ENCODE assay signal across 6 cellular contexts in the genomic region with DNA sequence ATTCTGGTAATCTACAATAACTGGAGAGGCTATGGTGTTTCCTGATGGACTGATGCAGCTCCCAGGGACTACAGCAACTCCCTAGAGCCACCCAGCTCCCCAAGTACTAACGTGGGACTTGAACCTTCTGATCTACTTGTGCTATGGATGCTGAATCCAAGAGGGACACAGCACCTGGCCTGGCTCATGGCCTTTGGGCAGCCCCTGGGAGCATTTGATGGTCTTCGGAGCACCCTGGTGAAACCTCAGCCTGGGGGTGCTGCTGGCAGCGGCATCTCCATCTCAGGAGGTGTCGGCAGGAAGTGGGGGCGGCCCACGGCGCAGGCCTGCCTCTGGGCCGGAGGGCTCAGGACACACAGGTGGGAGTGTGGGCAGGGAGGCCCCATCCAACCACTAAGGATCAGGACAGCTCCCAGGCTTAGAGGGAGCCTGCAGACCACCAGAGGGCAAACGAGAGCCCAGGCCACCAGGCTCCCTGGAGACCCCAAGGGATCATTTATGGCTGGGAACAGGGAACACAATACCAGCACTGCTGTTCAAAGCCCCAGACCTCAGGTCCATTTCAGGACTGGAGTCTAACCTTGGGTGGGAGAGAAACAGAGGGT. TPM values are rescaled to one million over a fixed set of nuclear protein-coding genes. Genes with fewer than 3 reads are reported as not detected.
DNase-seq lines count a peak whose midpoint lies in the region; ATAC-seq and TF ChIP-seq lines count a peak whose summit lies in the region.

No MANE protein-coding gene starts in this region.

- peaks cover 57% of the 10 kb centered on the region for H3K4me1 Mint-ChIP-seq in activated T-helper 17 cell treated with anti-CD3 and anti-CD28 coated beads, Interleukin-2, amount 50 U/mL, for 72 hours

- no peak for ATAC-seq in activated T-helper 17 cell treated with anti-CD3 and anti-CD28 coated beads, Interleukin-2, amount 50 U/mL, for 72 hours (replicated peaks)
- no peak for ATAC-seq in GM19324 (IDR thresholded peaks at IDR 0.05; ENCODE audit: low FRiP score, unreplicated experiment)

- H3K9me3 Mint-ChIP-seq in activated T-helper 17 cell treated with anti-CD3 and anti-CD28 coated beads, Interleukin-2, amount 50 U/mL, for 72 hours: no peaks in the 10 kb centered on the region

- peak overlapping the region; percentile 88 for H3K4me3 Mint-ChIP-seq in activated T-helper 17 cell treated with anti-CD3 and anti-CD28 coated beads, Interleukin-2, amount 50 U/mL, for 72 hours

- H3K27me3 Mint-ChIP-seq in activated T-helper 17 cell treated with anti-CD3 and anti-CD28 coated beads, Interleukin-2, amount 50 U/mL, for 72 hours: no peaks in the 10 kb centered on the region

- H3K27me3 ChIP-seq in muscle layer of duodenum (ENCODE audit: low read depth, low read length): no peaks in the 10 kb centered on the region

- peak; percentile 49 for TF ChIP-seq CTCF in GM10266 (IDR thresholded peaks at IDR 0.05; ENCODE audit: control insufficient read depth, insufficient read depth, low read depth, missing control alignments)

- peaks cover 91% of the 10 kb centered on the region for H3K36me3 Mint-ChIP-seq in activated T-helper 17 cell treated with anti-CD3 and anti-CD28 coated beads, Interleukin-2, amount 50 U/mL, for 72 hours (ENCODE audit: low read depth)

- peak overlapping the region; percentile 83 for H3K27ac ChIP-seq in muscle layer of duodenum (ENCODE audit: low read length)

- H3K4me3 ChIP-seq in muscle layer of duodenum (ENCODE audit: low read depth in 1 of 2, low read length in 2 of 2): peak overlapping the region; percentile 9 to 30

- peaks cover 24 to 29% of the 10 kb centered on the region in 2 donors for H3K36me3 ChIP-seq in muscle layer of duodenum (ENCODE audit: control insufficient read depth in 1 of 2, insufficient read depth in 2 of 2, low read length in 2 of 2)

- no peak for DNase-seq in GM10266 (ENCODE audit: extremely low spot score)
- DNase-seq in DMS53 treated with DMSO at 0.1 percent for 48 hours (lab: John Stamatoyannopoulos, UW; ENCODE audit: unreplicated experiment): no peak
- no peak for DNase-seq in NCI-H187 treated with DMSO at 0.1 percent for 48 hours (lab: John Stamatoyannopoulos, UW)

- peak overlapping the region; percentile 90 for H3K27ac Mint-ChIP-seq in activated T-helper 17 cell treated with anti-CD3 and anti-CD28 coated beads, Interleukin-2, amount 50 U/mL, for 72 hours

- H3K9me3 ChIP-seq in muscle layer of duodenum (ENCODE audit: control insufficient read depth in 1 of 2, low read length in 2 of 2): no peaks in the 10 kb centered on the region

- H3K4me1 ChIP-seq in muscle layer of duodenum (ENCODE audit: control insufficient read depth in 1 of 2, insufficient read depth in 2 of 2, low read length in 2 of 2): peaks cover 43 to 86% of the 10 kb centered on the region in 2 donors

RNA-seq across cellular contexts. Expression of a gene that starts 8.7 kb away (rescaled TPM):
- total RNA-seq in activated T-helper 17 cell treated with anti-CD3 and anti-CD28 coated beads, Interleukin-2, amount 50 U/mL, for 72 hours: 100 to 1,000 TPM in 1 of 2 donors, 10 to 100 TPM in 1; 96.5 to 107 TPM

RNA-seq across cellular contexts. Expression of a gene that starts 25.2 kb away (rescaled TPM):
- under 1 TPM; 0.37 to 0.71 TPM for total RNA-seq in activated T-helper 17 cell treated with anti-CD3 and anti-CD28 coated beads, Interleukin-2, amount 50 U/mL, for 72 hours

RNA-seq across cellular contexts. Expression of a gene that starts 47.3 kb away (rescaled TPM):
- 10 to 100 TPM; 20.9 to 23.1 TPM for total RNA-seq in activated T-helper 17 cell treated with anti-CD3 and anti-CD28 coated beads, Interleukin-2, amount 50 U/mL, for 72 hours

RNA-seq across cellular contexts. Expression of a gene that starts 54.8 kb away (rescaled TPM):
- 10 to 100 TPM; 14.6 to 43.0 TPM for total RNA-seq in activated T-helper 17 cell treated with anti-CD3 and anti-CD28 coated beads, Interleukin-2, amount 50 U/mL, for 72 hours

RNA-seq across cellular contexts. Expression of a gene that starts 59.3 kb away (rescaled TPM):
- total RNA-seq in activated T-helper 17 cell treated with anti-CD3 and anti-CD28 coated beads, Interleukin-2, amount 50 U/mL, for 72 hours: 10 to 100 TPM; 17.9 to 28.2 TPM
